1 cellular context compared by ENCODE assay signal in the genomic region with DNA sequence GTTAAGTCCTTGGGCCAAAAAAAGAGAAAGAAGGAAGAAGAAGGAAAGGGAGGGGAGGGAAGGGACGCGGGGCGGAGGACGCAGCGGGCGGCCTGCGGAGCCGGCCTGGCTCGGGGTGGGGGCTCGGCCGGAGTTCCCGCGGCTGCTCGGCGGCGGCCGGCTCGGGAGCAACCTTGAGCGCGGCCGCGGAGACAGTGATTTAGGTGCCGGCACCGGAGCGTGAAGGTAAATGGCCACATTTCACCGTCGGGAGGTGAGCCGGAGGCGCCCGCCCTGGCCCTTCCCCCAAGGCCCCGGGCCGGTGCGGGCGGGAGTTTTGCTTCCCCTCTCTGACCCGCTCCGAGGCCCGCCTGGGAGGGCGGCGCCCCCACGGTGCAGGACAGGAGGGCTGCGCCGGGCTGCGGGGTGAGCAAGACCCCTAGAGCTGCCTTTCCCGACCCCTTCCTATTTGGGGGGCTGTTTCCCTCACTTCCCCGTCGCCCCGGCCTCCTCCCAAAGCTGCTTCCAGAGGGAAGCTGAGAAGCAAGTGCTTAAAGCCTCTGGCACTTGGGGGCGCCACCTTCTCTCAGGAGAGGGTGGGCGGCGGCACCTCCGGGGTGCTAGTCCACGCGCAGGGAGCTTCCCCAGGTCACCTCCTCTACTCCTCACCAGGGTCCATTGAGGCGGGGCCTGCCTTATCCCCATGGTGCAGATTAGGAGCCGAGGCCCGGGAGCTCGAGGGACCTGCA.
TF ChIP-seq lines count a peak whose summit lies in the region.

No MANE protein-coding gene starts in this region.

TF ChIP-seq in A549, 52 proteins besides CTCF, POLR2A, EP300 and RAD21 (continued from another document):
- TF ChIP-seq BCL3 (IDR thresholded peaks at IDR 0.05) (no peak), CHD4 (IDR thresholded peaks at IDR 0.05; ENCODE audit: borderline replicate concordance) (no peak), RARB (CRISPR knock-in tag; IDR thresholded peaks at IDR 0.05) (no peak), HEYL (CRISPR knock-in tag; IDR thresholded peaks at IDR 0.05) (no peak), RNF2 (IDR thresholded peaks at IDR 0.05; ENCODE audit: borderline replicate concordance, low read depth) (no peak), RFX5 (IDR thresholded peaks at IDR 0.05) (no peak), SREBF2 (IDR thresholded peaks at IDR 0.05) (no peak), ZSCAN20 (CRISPR knock-in tag; IDR thresholded peaks at IDR 0.05) (no peak), HDAC2 (IDR thresholded peaks at IDR 0.05) (no peak), EHMT2 (IDR thresholded peaks at IDR 0.05; ENCODE audit: low read depth) (no peak), SMC3 (IDR thresholded peaks at IDR 0.05) (no peak), MYC (IDR thresholded peaks at IDR 0.05; ENCODE audit: borderline replicate concordance, low read length) (no peak)
